11 cellular contexts compared by ENCODE assay signal in the genomic region with DNA sequence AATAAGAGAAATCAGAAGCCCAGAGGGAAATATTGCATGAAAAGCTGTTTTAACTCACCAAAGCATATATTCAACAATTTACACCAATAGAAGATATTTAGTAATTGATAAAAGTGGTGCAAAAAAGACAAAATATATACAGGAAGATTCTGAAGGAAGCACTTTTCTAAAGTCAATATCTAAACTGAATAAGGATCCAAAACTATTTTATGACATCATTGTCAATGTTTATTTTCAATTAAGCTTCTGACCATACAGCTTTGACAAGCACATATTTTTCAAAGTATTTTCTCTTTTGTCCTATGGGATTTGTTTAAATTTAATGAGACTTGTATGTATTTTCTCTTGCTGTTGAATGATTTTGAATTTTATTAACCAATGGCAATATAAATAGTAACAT.
"Had no signal": no experiment of that assay in that cellular context is flagged by ENCODE, and none has a peak within 500 bp of the region (broad histone marks: within the 10 kb centered on the region; RNA-seq: fewer than 3 reads in every experiment).

No MANE protein-coding gene starts in this region.

- ATAC-seq: GM23338, HCT116 had no signal

- DNase-seq: GM23248, GOT3, H7, H9, HCEC 1CT, HFFc6 had no signal

- H3K9me3 ChIP-seq: HAP-1 had no signal

- H3K4me1 ChIP-seq: HAP-1 had no signal

- FAIRE-seq: H1, H54 had no signal

- H3K4me3 ChIP-seq: GM23248, GM23338, HAP-1 had no signal

- H3K27ac ChIP-seq: GM23248 had no signal

- H3K36me3 ChIP-seq: HAP-1 had no signal

- H2AFZ ChIP-seq: GM23248, GM23338 had no signal

- H3K9ac ChIP-seq: GM23248 had no signal

- H3K4me2 ChIP-seq: GM23338 had no signal
